In genomic region chr12:132356686-132357622, GRCh38 we compare ENCODE assay signal across 9 cellular contexts. TPM values are rescaled to one million over a fixed set of nuclear protein-coding genes. Genes with fewer than 3 reads are reported as not detected.
DNase-seq lines count a peak whose midpoint lies in the region; ATAC-seq and TF ChIP-seq lines count a peak whose summit lies in the region.
"Had no signal": no experiment of that assay in that cellular context is flagged by ENCODE, and none has a peak within 500 bp of the region (broad histone marks: within the 10 kb centered on the region; RNA-seq: fewer than 3 reads in every experiment).

No MANE protein-coding gene starts in this region.

- H3K79me2 ChIP-seq in mammary epithelial cell (ENCODE audit: insufficient read depth, low read length) = no peaks in the 10 kb centered on the region

- CTCF ChIA-PET in mammary epithelial cell (lab: Charles Lee; ENCODE audit: low non-redundant PET) = no interaction called here

- peaks cover 0 to 15% (median 0%) of the 10 kb centered on the region in 11 experiments; a peak in 7 of 22 replicates for H3K9me3 ChIP-seq in BLaER1 treated with 17β-estradiol and CSF1 and Interleukin-3, amounts not matched to agents 10 nM and 100 nM (replicated peaks in 1 of 11)
- peaks cover 33% of the 10 kb centered on the region for H3K9me3 ChIP-seq in mammary epithelial cell (replicated peaks; ENCODE audit: insufficient read depth, low read length)
- H3K9me3 ChIP-seq in lower lobe of right lung = no peaks in the 10 kb centered on the region

- H3K4me3 ChIP-seq in BLaER1 treated with 17β-estradiol and CSF1 and Interleukin-3, amounts not matched to agents 10 nM and 100 nM = peak overlapping the region in 3 of 10 experiments; percentile 9 to 17 (median 12); a peak in 3 of 20 replicates
- H3K4me3 ChIP-seq in mammary epithelial cell (replicated peaks in 1 of 3; ENCODE audit: insufficient read depth in 1 of 3, low read depth in 2 of 3, low read length in 3 of 3) = no peak overlapping the region
- no peak overlapping the region for H3K4me3 ChIP-seq in lower lobe of right lung
- H3K4me3 ChIP-seq: heart left ventricle had no signal

- H3K9ac ChIP-seq in BLaER1 treated with 17β-estradiol and CSF1 and Interleukin-3, amounts not matched to agents 10 nM and 100 nM = peak overlapping the region in 8 of 11 experiments; percentile 2 to 50 (median 28); a peak in 11 of 22 replicates
- H3K9ac ChIP-seq in mammary epithelial cell (ENCODE audit: insufficient read depth, low read length) = no peak overlapping the region

- TF ChIP-seq CTCF in mammary epithelial cell (conservative IDR thresholded peaks at IDR 0.05 in 1 of 2, IDR thresholded peaks at IDR 0.05 in 1 of 2; ENCODE audit: extremely low read depth in 1 of 2, insufficient read depth in 1 of 2, low read depth in 1 of 2, low read length in 2 of 2) (no peak), lower lobe of right lung (IDR thresholded peaks at IDR 0.05) (no peak)

- H4K20me1 ChIP-seq in BLaER1 treated with 17β-estradiol and CSF1 and Interleukin-3, amounts not matched to agents 10 nM and 100 nM = peaks cover 0 to 43% (median 0%) of the 10 kb centered on the region in 11 experiments; a peak in 7 of 22 replicates
- no peaks in the 10 kb centered on the region for H4K20me1 ChIP-seq in mammary epithelial cell (ENCODE audit: insufficient read depth, low read length)

- H3K27ac ChIP-seq in BLaER1 treated with 17β-estradiol and CSF1 and Interleukin-3, amounts not matched to agents 10 nM and 100 nM = peak overlapping the region in 7 of 11 experiments; percentile 22 to 75 (median 48); a peak in 11 of 22 replicates
- no peak overlapping the region for H3K27ac ChIP-seq in mammary epithelial cell (ENCODE audit: insufficient read depth, low read depth, low read length)
- no peak overlapping the region for H3K27ac ChIP-seq in lower lobe of right lung
- H3K27ac ChIP-seq: heart left ventricle had no signal

- in situ Hi-C loops in mammary epithelial cell (cut with MboI; ENCODE audit: low sequenced_read_pairs in 2 of 2) = no loop called here

- H3K27me3 ChIP-seq in BLaER1 treated with 17β-estradiol and CSF1 and Interleukin-3, amounts not matched to agents 10 nM and 100 nM = peaks cover 5 to 59% (median 32%) of the 10 kb centered on the region in 11 experiments; a peak in 20 of 22 replicates
- H3K27me3 ChIP-seq in mammary epithelial cell (ENCODE audit: insufficient read depth, low read length) (no peaks in the 10 kb centered on the region), lower lobe of right lung (ENCODE audit: low read depth) (peaks cover 36% of the 10 kb centered on the region)

- peaks cover 54 to 81% (median 73%) of the 10 kb centered on the region in 10 experiments for H3K4me1 ChIP-seq in BLaER1 treated with 17β-estradiol and CSF1 and Interleukin-3, amounts not matched to agents 10 nM and 100 nM
- H3K4me1 ChIP-seq in mammary epithelial cell (ENCODE audit: insufficient read depth, low read length) (no peaks in the 10 kb centered on the region), lower lobe of right lung (no peaks in the 10 kb centered on the region)
- H3K4me1 ChIP-seq: heart left ventricle had no signal

- intact Hi-C loops in mammary epithelial cell (cut with micrococcal nuclease) = no loop called here
- intact Hi-C loops in lower lobe of right lung (cut with DNase I) = no loop called here

- no peak overlapping the region for H2AFZ ChIP-seq in mammary epithelial cell (ENCODE audit: low read depth, low read length)

- DNase-seq in LHCN-M2 (ENCODE audit: low read depth) (peak; percentile 25), mammary epithelial cell (peak; percentile 29), lower lobe of right lung (peak; percentile 51), HUDEP-2 (lab: John Stamatoyannopoulos, UW; ENCODE audit: unreplicated experiment in 76 of 76) (no peak), GDM1 (lab: John Stamatoyannopoulos, UW) (no peak)
- DNase-seq in activated effector memory CD4-positive, alpha-beta T cell treated with Interleukin-2 at 50 U/mL for 16 hours = no peak

- no peaks in the 10 kb centered on the region for H3K36me3 ChIP-seq in BLaER1 treated with 17β-estradiol and CSF1 and Interleukin-3, amounts not matched to agents 10 nM and 100 nM
- H3K36me3 ChIP-seq in mammary epithelial cell (ENCODE audit: insufficient read depth, low read length) (no peaks in the 10 kb centered on the region), lower lobe of right lung (no peaks in the 10 kb centered on the region)
- H3K36me3 ChIP-seq: heart left ventricle had no signal

- 18% methylated on average over 19 of the region's 37 CpGs for WGBS in mammary epithelial cell (ENCODE audit: low coverage, missing lambda C conversion rate)

- dilution Hi-C loops in mammary epithelial cell (cut with HindIII; ENCODE audit: low sequenced_read_pairs) = no loop called here

- peak overlapping the region; percentile 80 to 94 (median 87) for H3K4me2 ChIP-seq in BLaER1 treated with 17β-estradiol and CSF1 and Interleukin-3, amounts not matched to agents 10 nM and 100 nM
- H3K4me2 ChIP-seq in mammary epithelial cell (ENCODE audit: insufficient read depth, low read depth, low read length) = no peak overlapping the region

- ATAC-seq in lower lobe of right lung (peak; percentile 18 to 47), GM18907 (IDR thresholded peaks at IDR 0.05; ENCODE audit: unreplicated experiment) (no peak)

- no TSS peak for BruUV-seq in mammary epithelial cell (replicated peaks; lab: Mats Ljungman, UMichigan)

RNA-seq across cellular contexts. Expression of gene GALNT9, which starts 27.6 kb away (rescaled TPM):
- total RNA-seq in LHCN-M2 (2014; rRNA removed) (0.63 and 0.64 TPM in 2 replicates), mammary epithelial cell (not detected), lower lobe of right lung (not detected)
- polyA plus RNA-seq in LHCN-M2 (2012) = 0.04 TPM
- not detected for polyA plus RNA-seq in mammary epithelial cell
- polyA minus RNA-seq in mammary epithelial cell = not detected
- polyA plus RNA-seq: heart left ventricle had no signal

Comparison
In these comparisons a context has a peak if more than half of its experiments do, and no peak if none do; other contexts are left out.
1. H3K27ac ChIP-seq: peak in BLaER1 treated with 17β-estradiol and CSF1 and Interleukin-3, amounts not matched to agents 10 nM and 100 nM (7 of 11); none in mammary epithelial cell (single experiment) and lower lobe of right lung (single experiment).
2. DNase-seq: peak in LHCN-M2 (single experiment), mammary epithelial cell (single experiment) and lower lobe of right lung (single experiment); none in activated effector memory CD4-positive, alpha-beta T cell treated with Interleukin-2 at 50 U/mL for 16 hours (single experiment), HUDEP-2 (0 of 76) and GDM1 (single experiment).